In the genomic region with DNA sequence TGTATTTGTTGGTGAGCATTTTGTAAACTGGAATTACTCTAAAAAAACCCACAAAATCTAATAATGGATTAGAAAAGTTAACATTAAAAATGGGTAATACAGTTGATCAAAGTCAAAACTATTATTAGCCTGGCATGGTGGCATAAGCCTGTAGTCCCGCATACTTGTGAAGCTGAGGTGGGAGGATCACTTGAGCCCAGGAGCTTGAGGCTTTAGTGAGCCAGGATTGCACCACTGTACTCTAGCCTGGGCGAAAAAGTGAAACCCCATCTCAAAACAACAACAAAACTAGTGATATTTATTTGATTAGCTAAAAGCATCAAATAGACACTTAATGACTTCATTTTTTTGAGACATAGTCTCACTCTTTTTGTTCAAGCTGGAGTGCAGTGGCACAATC, we compare ENCODE assay signal across 24 cellular contexts. TPM values are rescaled to one million over a fixed set of nuclear protein-coding genes. Genes with fewer than 3 reads are reported as not detected.
DNase-seq lines count a peak whose midpoint lies in the region; ATAC-seq and TF ChIP-seq lines count a peak whose summit lies in the region.
"Had no signal": no experiment of that assay in that cellular context is flagged by ENCODE, and none has a peak within 500 bp of the region (broad histone marks: within the 10 kb centered on the region; RNA-seq: fewer than 3 reads in every experiment).

No MANE protein-coding gene starts in this region.

- no peaks in the 10 kb centered on the region for H3K36me3 ChIP-seq in HEK293 (ENCODE audit: control insufficient read depth in 2 of 2, insufficient read depth in 1 of 2, low read length in 2 of 2)
- H3K36me3 ChIP-seq in subcutaneous abdominal adipose tissue (ENCODE audit: control insufficient read depth in 5 of 5, insufficient read depth in 5 of 5, low read length in 5 of 5): no peaks in the 10 kb centered on the region
- H3K36me3 ChIP-seq in SJCRH30: 0 out of 2 replicates have a peak, but pooled peaks cover 3% of the 10 kb centered on the region
- H3K36me3 ChIP-seq: transverse colon had no signal

- POLR2A ChIA-PET in activated CD4-positive, alpha-beta T cell treated with anti-CD3 and anti-CD28 coated beads for 36 hours (lab: Charles Lee): no interaction called here
- POLR2A ChIA-PET in activated CD4-positive, alpha-beta T cell treated with anti-CD3 and anti-CD28 coated beads, Interleukin-2, amount 10 ng/mL, durations not matched to agents 7 days and 5 days (lab: Charles Lee): no interaction called here
- POLR2A ChIA-PET in HEK293 (lab: Yijun Ruan, JAX): interaction anchor here (0.6 kb wide), 1 partner anchor 21 kb away, joined by 10 read pairs; no protein-coding TSS in a partner anchor

- CTCF ChIA-PET in activated CD4-positive, alpha-beta T cell treated with anti-CD3 and anti-CD28 coated beads for 36 hours (lab: Charles Lee): interaction anchor here (0.5 to 2.0 kb wide), 4 partner anchors 11 to 347 kb away, joined by 3 to 5 read pairs (median 4); no protein-coding TSS in a partner anchor
- CTCF ChIA-PET in activated CD4-positive, alpha-beta T cell treated with anti-CD3 and anti-CD28 coated beads, Interleukin-2, amount 10 ng/mL, durations not matched to agents 7 days and 5 days (lab: Charles Lee): no interaction called here
- CTCF ChIA-PET in HEK293 (lab: Yijun Ruan, JAX): no interaction called here

- H3K4me3 ChIP-seq in HEK293 (ENCODE audit: low read depth, low read length): no peak overlapping the region
- H3K4me3 ChIP-seq in subcutaneous abdominal adipose tissue (ENCODE audit: low read depth in 1 of 5, low read length in 5 of 5): no peak overlapping the region
- no peak overlapping the region for H3K4me3 ChIP-seq in SJCRH30
- H3K4me3 ChIP-seq: transverse colon had no signal

- peaks cover 2% of the 10 kb centered on the region for H3K9me3 Mint-ChIP-seq in activated CD4-positive, alpha-beta T cell treated with anti-CD3 and anti-CD28 coated beads for 36 hours (ENCODE audit: low read depth)
- H3K9me3 Mint-ChIP-seq in activated CD4-positive, alpha-beta T cell treated with anti-CD3 and anti-CD28 coated beads, Interleukin-2, amount 10 ng/mL, durations not matched to agents 7 days and 5 days: no peaks in the 10 kb centered on the region
- H3K9me3 Mint-ChIP-seq: activated naive CD4-positive, alpha-beta T cell treated with anti-CD3 and anti-CD28 coated beads for 36 hours; naive B cell; T-helper 1 cell treated with Interleukin-12 subunit alpha and Interleukin-12 subunit beta and Interleukin-4 antibody, amounts not matched to agents 30 μg/mL and 1 μg/mL, for 36 hours had no signal

- no peak for DNase-seq in activated CD4-positive, alpha-beta T cell treated with anti-CD3 and anti-CD28 coated beads for 36 hours
- DNase-seq in activated CD4-positive, alpha-beta T cell treated with anti-CD3 and anti-CD28 coated beads, Interleukin-2, amount 10 ng/mL, durations not matched to agents 7 days and 5 days: no peak
- DNase-seq in fibroblast of gingiva (ENCODE audit: low read depth) (peak; percentile 5), SJCRH30 (no peak), NCI-H510A treated with DMSO at 0.1 percent for 48 hours (lab: John Stamatoyannopoulos, UW) (no peak), kidney glomerular epithelial cell (lab: John Stamatoyannopoulos, UW) (no peak)
- DNase-seq: activated CD4-positive, alpha-beta T cell treated with anti-CD3 and anti-CD28 coated beads for 48 hours; activated naive CD4-positive, alpha-beta T cell treated with anti-CD3 and anti-CD28 coated beads for 36 hours; activated T-cell treated with anti-CD3 and anti-CD28 coated beads, Interleukin-2, amount 50 U/mL, for 72 hours; AML-193; amniotic stem cell; central memory CD4-positive, alpha-beta T cell; DMS79; head of caudate nucleus; KBM-7; left colon; naive B cell; NCI-H1436 treated with DMSO at 0.1 percent for 48 hours; stimulated activated CD4-positive, alpha-beta T cell treated with anti-CD3 and anti-CD28 coated beads, Interleukin-4, amount 100 ng/mL, for 4 hours; stimulated activated naive CD4-positive, alpha-beta T cell treated with Interleukin-2 at 50 U/mL for 16 hours; transverse colon had no signal

- H3K9ac ChIP-seq in subcutaneous abdominal adipose tissue (ENCODE audit: low read length in 5 of 5): no peak overlapping the region

- peaks cover 6% of the 10 kb centered on the region for H3K36me3 Mint-ChIP-seq in activated CD4-positive, alpha-beta T cell treated with anti-CD3 and anti-CD28 coated beads for 36 hours (ENCODE audit: low read depth)
- peaks cover 12% of the 10 kb centered on the region for H3K36me3 Mint-ChIP-seq in activated CD4-positive, alpha-beta T cell treated with anti-CD3 and anti-CD28 coated beads, Interleukin-2, amount 10 ng/mL, durations not matched to agents 7 days and 5 days (ENCODE audit: low read depth)
- H3K36me3 Mint-ChIP-seq: naive B cell had no signal

- no peak for ATAC-seq in activated CD4-positive, alpha-beta T cell treated with anti-CD3 and anti-CD28 coated beads for 36 hours
- ATAC-seq: activated T-cell treated with anti-CD3 and anti-CD28 coated beads, Interleukin-2, amount 50 U/mL, for 72 hours; left colon had no signal

- H3K27me3 ChIP-seq in subcutaneous abdominal adipose tissue (ENCODE audit: control insufficient read depth in 5 of 5, insufficient read depth in 4 of 5, low read length in 5 of 5) (no peaks in the 10 kb centered on the region), SJCRH30 (no peaks in the 10 kb centered on the region)
- H3K27me3 ChIP-seq: transverse colon had no signal

- peak overlapping the region; percentile 31 for H3K27ac Mint-ChIP-seq in activated CD4-positive, alpha-beta T cell treated with anti-CD3 and anti-CD28 coated beads for 36 hours
- H3K27ac Mint-ChIP-seq in activated CD4-positive, alpha-beta T cell treated with anti-CD3 and anti-CD28 coated beads, Interleukin-2, amount 10 ng/mL, durations not matched to agents 7 days and 5 days: no peak overlapping the region
- H3K27ac Mint-ChIP-seq: activated naive CD4-positive, alpha-beta T cell treated with anti-CD3 and anti-CD28 coated beads for 36 hours; activated T-cell treated with anti-CD3 and anti-CD28 coated beads, Interleukin-2, amount 50 U/mL, for 72 hours; T-helper 1 cell treated with Interleukin-12 subunit alpha and Interleukin-12 subunit beta and Interleukin-4 antibody, amounts not matched to agents 30 μg/mL and 1 μg/mL, for 36 hours had no signal

- no peak for TF ChIP-seq CTCF in HEK293 (tag by site-specific recombination; IDR thresholded peaks at IDR 0.05)

- intact Hi-C loops in activated CD4-positive, alpha-beta T cell treated with anti-CD3 and anti-CD28 coated beads for 36 hours (cut with DNase I, micrococcal nuclease): loop anchor here (2.0 to 10.0 kb wide), 8 partner anchors 255 to 1033 kb away; a partner anchor contains a TSS

- H3K4me3 Mint-ChIP-seq in activated CD4-positive, alpha-beta T cell treated with anti-CD3 and anti-CD28 coated beads for 36 hours: no peak overlapping the region
- H3K4me3 Mint-ChIP-seq in activated CD4-positive, alpha-beta T cell treated with anti-CD3 and anti-CD28 coated beads, Interleukin-2, amount 10 ng/mL, durations not matched to agents 7 days and 5 days: no peak overlapping the region
- H3K4me3 Mint-ChIP-seq: activated naive CD4-positive, alpha-beta T cell treated with anti-CD3 and anti-CD28 coated beads for 36 hours; activated T-cell treated with anti-CD3 and anti-CD28 coated beads, Interleukin-2, amount 50 U/mL, for 72 hours; T-helper 1 cell treated with Interleukin-12 subunit alpha and Interleukin-12 subunit beta and Interleukin-4 antibody, amounts not matched to agents 30 μg/mL and 1 μg/mL, for 36 hours had no signal

- H3K9me3 ChIP-seq in HEK293 (ENCODE audit: control insufficient read depth, insufficient read depth, low read depth, low read length) (no peaks in the 10 kb centered on the region), subcutaneous abdominal adipose tissue (ENCODE audit: control insufficient read depth in 5 of 5, low read length in 5 of 5) (no peaks in the 10 kb centered on the region), SJCRH30 (replicated peaks) (no peaks in the 10 kb centered on the region)
- H3K9me3 ChIP-seq: transverse colon had no signal

- no peaks in the 10 kb centered on the region for H3K27me3 Mint-ChIP-seq in activated CD4-positive, alpha-beta T cell treated with anti-CD3 and anti-CD28 coated beads for 36 hours
- H3K27me3 Mint-ChIP-seq in activated CD4-positive, alpha-beta T cell treated with anti-CD3 and anti-CD28 coated beads, Interleukin-2, amount 10 ng/mL, durations not matched to agents 7 days and 5 days: no peaks in the 10 kb centered on the region
- H3K27me3 Mint-ChIP-seq: naive B cell had no signal

- H3K27ac ChIP-seq in HEK293 (ENCODE audit: extremely low read depth, low read depth, low read length) (no peak overlapping the region), subcutaneous abdominal adipose tissue (ENCODE audit: low read depth, low read length) (peak overlapping the region; percentile 66), SJCRH30 (no peak overlapping the region)
- H3K27ac ChIP-seq: transverse colon had no signal

- H3K4me1 Mint-ChIP-seq in activated CD4-positive, alpha-beta T cell treated with anti-CD3 and anti-CD28 coated beads for 36 hours: peaks cover 58% of the 10 kb centered on the region
- H3K4me1 Mint-ChIP-seq in activated CD4-positive, alpha-beta T cell treated with anti-CD3 and anti-CD28 coated beads, Interleukin-2, amount 10 ng/mL, durations not matched to agents 7 days and 5 days: peaks cover 55% of the 10 kb centered on the region

- H3K4me1 ChIP-seq in HEK293 (ENCODE audit: control insufficient read depth, insufficient read depth, low read length) (peaks cover 4% of the 10 kb centered on the region), subcutaneous abdominal adipose tissue (ENCODE audit: control insufficient read depth in 5 of 5, insufficient read depth in 5 of 5, low read length in 5 of 5) (peaks cover 3 to 51% (median 39%) of the 10 kb centered on the region in 5 donors), SJCRH30 (peaks cover 6% of the 10 kb centered on the region; the same call in 1 of the 2 replicates)

RNA-seq across cellular contexts. Expression of a gene that starts 3.6 kb away (rescaled TPM):
- 100 to 1,000 TPM in 1 of 2 experiments, 10 to 100 TPM in 1; 92.2 to 108 TPM for total RNA-seq in activated CD4-positive, alpha-beta T cell treated with anti-CD3 and anti-CD28 coated beads for 36 hours
- total RNA-seq in activated CD4-positive, alpha-beta T cell treated with anti-CD3 and anti-CD28 coated beads, Interleukin-2, amount 10 ng/mL, durations not matched to agents 7 days and 5 days: 100 to 1,000 TPM; 122 to 125 TPM
- 38.9 and 46.6 TPM in 2 replicates for total RNA-seq in SJCRH30 (2014; rRNA removed; shearing (Covaris generic))

RNA-seq across cellular contexts. Expression of a gene that starts 5.7 kb away (rescaled TPM):
- total RNA-seq in activated CD4-positive, alpha-beta T cell treated with anti-CD3 and anti-CD28 coated beads for 36 hours: 100 to 1,000 TPM in 1 of 2 experiments, 10 to 100 TPM in 1; 95.5 to 111 TPM
- 10 to 100 TPM; 67.3 to 77.7 TPM for total RNA-seq in activated CD4-positive, alpha-beta T cell treated with anti-CD3 and anti-CD28 coated beads, Interleukin-2, amount 10 ng/mL, durations not matched to agents 7 days and 5 days
- 126 and 143 TPM in 2 replicates for total RNA-seq in SJCRH30 (2014; rRNA removed; shearing (Covaris generic))

RNA-seq across cellular contexts. Expression of a gene that starts 52.2 kb away (rescaled TPM):
- under 1 TPM; 0.59 to 0.79 TPM for total RNA-seq in activated CD4-positive, alpha-beta T cell treated with anti-CD3 and anti-CD28 coated beads for 36 hours
- under 1 TPM; 0.50 to 0.60 TPM for total RNA-seq in activated CD4-positive, alpha-beta T cell treated with anti-CD3 and anti-CD28 coated beads, Interleukin-2, amount 10 ng/mL, durations not matched to agents 7 days and 5 days
- 1.5 and 1.6 TPM in 2 replicates for total RNA-seq in SJCRH30 (2014; rRNA removed; shearing (Covaris generic))

RNA-seq across cellular contexts. Expression of a gene that starts 53.1 kb away (rescaled TPM):
- 1 to 10 TPM; 1.0 to 1.3 TPM for total RNA-seq in activated CD4-positive, alpha-beta T cell treated with anti-CD3 and anti-CD28 coated beads for 36 hours
- under 1 TPM; 0.83 to 0.87 TPM for total RNA-seq in activated CD4-positive, alpha-beta T cell treated with anti-CD3 and anti-CD28 coated beads, Interleukin-2, amount 10 ng/mL, durations not matched to agents 7 days and 5 days
- 0.23 and 0.85 TPM in 2 replicates for total RNA-seq in SJCRH30 (2014; rRNA removed; shearing (Covaris generic))
